ENCODE assay signal across 12 cellular contexts in the genomic region with DNA sequence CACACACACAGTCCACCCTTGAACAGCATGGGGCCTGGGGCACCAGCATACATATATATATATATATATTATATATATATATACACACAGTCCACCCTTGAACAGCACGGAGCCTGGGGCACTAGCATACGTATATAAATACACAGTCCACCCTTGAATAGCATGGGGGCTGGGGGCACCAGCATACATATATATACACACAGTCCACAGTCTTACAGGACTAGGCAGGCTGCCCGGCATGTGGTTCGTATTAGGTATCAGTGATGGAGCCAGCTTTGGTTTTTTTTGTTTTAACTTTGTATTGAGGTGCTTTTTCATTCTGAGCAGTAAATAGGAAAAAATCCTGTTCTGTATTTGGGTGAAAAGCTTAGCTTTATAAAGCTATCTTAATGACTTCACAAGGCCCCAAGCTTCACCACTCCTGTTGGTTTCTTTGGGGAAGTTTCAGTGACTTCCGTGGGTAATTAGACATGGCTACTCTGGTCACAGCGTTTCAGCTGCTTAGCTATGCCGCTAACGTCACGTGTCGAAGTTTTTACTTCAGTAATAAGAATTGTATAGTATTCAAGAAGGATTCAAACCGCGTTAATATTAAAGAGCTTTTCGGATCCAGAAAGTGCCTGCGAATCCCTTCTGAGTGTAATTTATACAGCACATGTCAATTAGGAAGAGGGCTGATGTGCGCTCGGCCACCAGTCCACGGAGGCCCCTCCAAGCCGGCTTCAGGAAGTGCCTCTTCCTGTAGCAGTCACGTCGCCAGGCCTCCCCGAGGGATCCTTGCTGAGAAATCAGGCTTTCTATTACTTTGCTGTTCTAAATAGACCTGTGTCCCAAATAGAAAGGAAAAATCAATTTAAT.
DNase-seq lines count a peak whose midpoint lies in the region; ATAC-seq, FAIRE-seq and TF ChIP-seq lines count a peak whose summit lies in the region.
"Had no signal": no experiment of that assay in that cellular context is flagged by ENCODE, and none has a peak within 500 bp of the region (broad histone marks: within the 10 kb centered on the region; RNA-seq: fewer than 3 reads in every experiment).

No MANE protein-coding gene starts in this region.

- H3K4me3 Mint-ChIP-seq in naive B cell: peak overlapping the region; percentile 12 to 88 (median 62)
- H3K4me3 Mint-ChIP-seq: HFFc6 had no signal

- in situ Hi-C loops in HepG2 (cut with HindIII; ENCODE audit: extremely low pct_ligation_motif_present, low pct_unique_long_range_greater_than_20kb): no loop called here

- H3K36me3 Mint-ChIP-seq in naive B cell: peaks cover 0 to 15% of the 10 kb centered on the region in 2 donors

- no peaks in the 10 kb centered on the region for H3K9me3 ChIP-seq in liver (ENCODE audit: control insufficient read depth in 4 of 4, low read length in 3 of 4)
- H3K9me3 ChIP-seq in HepG2 (ENCODE audit: low read length): no peaks in the 10 kb centered on the region
- H3K9me3 ChIP-seq in vagina: no peaks in the 10 kb centered on the region
- no peaks in the 10 kb centered on the region for H3K9me3 ChIP-seq in smooth muscle cell (replicated peaks; ENCODE audit: low read depth)

- no peak overlapping the region for H2AFZ ChIP-seq in HepG2 (ENCODE audit: low read length)
- H2AFZ ChIP-seq in smooth muscle cell (ENCODE audit: low read depth): no peak overlapping the region

- TF ChIP-seq EP300 in HepG2 (IDR thresholded peaks at IDR 0.05; ENCODE audit: low read depth in 2 of 2, low read length in 2 of 2) (no peak), HepG2 (CRISPR knock-in tag; IDR thresholded peaks at IDR 0.05; ENCODE audit: borderline replicate concordance) (no peak)

- BruUV-seq in HepG2 (replicated peaks; lab: Mats Ljungman, UMichigan): no TSS peak

- H3K4me3 ChIP-seq in liver (ENCODE audit: low read depth in 1 of 3, low read length in 3 of 3): no peak overlapping the region
- H3K4me3 ChIP-seq in HepG2 (replicated peaks in 1 of 3; ENCODE audit: insufficient read depth in 1 of 3, low read depth in 2 of 3, low read length in 3 of 3): no peak overlapping the region
- H3K4me3 ChIP-seq in fibroblast of mammary gland (ENCODE audit: control insufficient read depth, low read depth, low read length): peak overlapping the region; percentile 12
- peak overlapping the region in 1 of 2 donors; percentile 0 for H3K4me3 ChIP-seq in vagina
- no peak overlapping the region for H3K4me3 ChIP-seq in smooth muscle cell

- no peaks in the 10 kb centered on the region for H3K36me3 ChIP-seq in liver (ENCODE audit: control insufficient read depth in 4 of 4, insufficient read depth in 3 of 4, low read depth in 1 of 4, low read length in 3 of 4)
- peaks cover 7 to 11% of the 10 kb centered on the region in 2 experiments; a peak in 3 of 5 replicates for H3K36me3 ChIP-seq in HepG2 (replicated peaks in 1 of 2; ENCODE audit: control insufficient read depth in 1 of 2, insufficient read depth in 2 of 2, low read length in 2 of 2)
- no peaks in the 10 kb centered on the region for H3K36me3 ChIP-seq in vagina
- peaks cover 4% of the 10 kb centered on the region for H3K36me3 ChIP-seq in smooth muscle cell (ENCODE audit: low read depth)

- H3K27me3 ChIP-seq in liver (ENCODE audit: control insufficient read depth in 4 of 4, insufficient read depth in 4 of 4, low read length in 3 of 4) (no peaks in the 10 kb centered on the region), HepG2 (ENCODE audit: control insufficient read depth in 1 of 2, insufficient read depth in 2 of 2, low read length in 2 of 2) (no peaks in the 10 kb centered on the region), vagina (no peaks in the 10 kb centered on the region), smooth muscle cell (ENCODE audit: low read depth) (no peaks in the 10 kb centered on the region)

- CTCF ChIA-PET in HepG2 (lab: Yijun Ruan, JAX; ENCODE audit: low intra/inter-chr PET ratio, low total read pairs): no interaction called here

- H4K20me1 ChIP-seq in HepG2 (ENCODE audit: insufficient read depth, low read length): no peaks in the 10 kb centered on the region
- peaks cover 17% of the 10 kb centered on the region for H4K20me1 ChIP-seq in smooth muscle cell (ENCODE audit: low read depth)

- no peak overlapping the region for H3K4me2 ChIP-seq in HepG2 (ENCODE audit: low read depth, low read length)
- no peak overlapping the region for H3K4me2 ChIP-seq in smooth muscle cell

- H3K27me3 Mint-ChIP-seq in naive B cell: no peaks in the 10 kb centered on the region

- TF ChIP-seq RAD21 in liver (IDR thresholded peaks at IDR 0.05): no peak
- TF ChIP-seq RAD21 in HepG2 (CRISPR knock-in tag; IDR thresholded peaks at IDR 0.05): no peak

- H3K4me1 Mint-ChIP-seq in naive B cell: peaks cover 29 to 49% (median 41%) of the 10 kb centered on the region in 3 donors

- peak overlapping the region; percentile 56 to 98 (median 94) for H3K27ac Mint-ChIP-seq in naive B cell
- H3K27ac Mint-ChIP-seq: activated T-helper 2 cell treated with anti-CD3 and anti-CD28 coated beads, Interferon-gamma antibody, Interleukin-2, Interleukin-4, amounts not matched to agents 10 μg/mL and 5 μg/mL and 100 μg/mL, durations not matched to agents 14 hours and 24 hours and 36 hours; HFFc6 had no signal

- TF ChIP-seq CTCF in liver (IDR thresholded peaks at IDR 0.05; ENCODE audit: low read depth, low read length, missing input control): no peak
- no peak for TF ChIP-seq CTCF in HepG2 (CRISPR knock-in tag; IDR thresholded peaks at IDR 0.05)
- no peak for TF ChIP-seq CTCF in fibroblast of mammary gland (conservative IDR thresholded peaks at IDR 0.05; ENCODE audit: control insufficient read depth, insufficient read depth, low read depth, low read length)
- TF ChIP-seq CTCF in vagina (IDR thresholded peaks at IDR 0.05): no peak
- TF ChIP-seq CTCF in smooth muscle cell (IDR thresholded peaks at IDR 0.05; ENCODE audit: borderline replicate concordance, insufficient read depth, poor library complexity, severe bottlenecking): no peak

- FAIRE-seq in HepG2 (lab: Jason Lieb, UNC): no peak

- DNase-seq in HepG2 (ENCODE audit: low spot score) (no peak), fibroblast of mammary gland (ENCODE audit: low read depth) (peak; percentile 60), naive B cell (no peak), vagina (ENCODE audit: extremely low spot score in 2 of 2) (peak; percentile 52 to 77), amygdala (lab: John Stamatoyannopoulos, UW) (no peak), smooth muscle cell (lab: John Stamatoyannopoulos, UW; ENCODE audit: unreplicated experiment) (no peak)
- DNase-seq: HFFc6, NCI-H1105, retina had no signal

- H3K9ac ChIP-seq in liver (ENCODE audit: low read depth in 1 of 2, low read length in 2 of 2) (peak overlapping the region in 1 of 2 donors; percentile 29), HepG2 (ENCODE audit: insufficient read depth, low read depth, low read length) (no peak overlapping the region), smooth muscle cell (ENCODE audit: low read depth) (no peak overlapping the region)

- no peak for ATAC-seq in HepG2
- ATAC-seq in naive B cell (ENCODE audit: low read depth in 2 of 2): peak; percentile 74 to 75
- no peak for ATAC-seq in HG03280 (IDR thresholded peaks at IDR 0.05; ENCODE audit: unreplicated experiment)

- no peaks in the 10 kb centered on the region for H3F3A ChIP-seq in smooth muscle cell (ENCODE audit: low read depth)

- 77% methylated on average over 21 of the region's 21 CpGs for WGBS in liver
- 94% methylated on average over 21 of the region's 21 CpGs for WGBS in HepG2 (ENCODE audit: low lambda C conversion rate)
- WGBS in smooth muscle cell (ENCODE audit: low lambda C conversion rate): 89% methylated on average over 21 of the region's 21 CpGs

- H3K9me3 Mint-ChIP-seq in naive B cell: no peaks in the 10 kb centered on the region
- H3K9me3 Mint-ChIP-seq: activated T-helper 2 cell treated with anti-CD3 and anti-CD28 coated beads, Interferon-gamma antibody, Interleukin-2, Interleukin-4, amounts not matched to agents 10 μg/mL and 5 μg/mL and 100 μg/mL, durations not matched to agents 14 hours and 24 hours and 36 hours; HFFc6 had no signal

- TF ChIP-seq POLR2A in HepG2 (IDR thresholded peaks at IDR 0.05; ENCODE audit: insufficient read depth in 1 of 2, low read depth in 2 of 2, low read length in 2 of 2) (no peak), vagina (IDR thresholded peaks at IDR 0.05) (no peak)

- POLR2A ChIA-PET in HepG2 (lab: Yijun Ruan, JAX): no interaction called here

- H3K4me1 ChIP-seq in liver (ENCODE audit: control insufficient read depth in 4 of 4, insufficient read depth in 4 of 4, low read length in 3 of 4) (peaks cover 6 to 8% (median 8%) of the 10 kb centered on the region in 4 donors), HepG2 (ENCODE audit: insufficient read depth, low read length) (peaks cover 12% of the 10 kb centered on the region), vagina (no peaks in the 10 kb centered on the region), smooth muscle cell (ENCODE audit: low read depth) (no peaks in the 10 kb centered on the region)

- H3K27ac ChIP-seq in liver (ENCODE audit: low read depth in 1 of 2, low read length in 2 of 2) (peak overlapping the region; percentile 52 to 66), HepG2 (ENCODE audit: extremely low read length, insufficient read depth, low read length) (no peak overlapping the region), vagina (peak overlapping the region; percentile 21), smooth muscle cell (ENCODE audit: low read depth) (no peak overlapping the region)

- intact Hi-C loops in HepG2 (cut with micrococcal nuclease; ENCODE audit: unreplicated experiment) (no loop called here), vagina (cut with DNase I) (no loop called here)

- H3K79me2 ChIP-seq in HepG2 (ENCODE audit: insufficient read depth, low read length) (peaks cover 2% of the 10 kb centered on the region), smooth muscle cell (ENCODE audit: low read depth) (no peaks in the 10 kb centered on the region)

TF ChIP-seq in liver, 16 proteins besides CTCF, POLR2A, EP300 and RAD21 (continues in another document):
- TF ChIP-seq FOXA1 (IDR thresholded peaks at IDR 0.05) (no peak), YY1 (IDR thresholded peaks at IDR 0.05) (no peak), JUND (IDR thresholded peaks at IDR 0.05) (no peak), RXRA (IDR thresholded peaks at IDR 0.05) (no peak), SP1 (IDR thresholded peaks at IDR 0.05) (no peak)
- TF ChIP-seq, protein P1, sequence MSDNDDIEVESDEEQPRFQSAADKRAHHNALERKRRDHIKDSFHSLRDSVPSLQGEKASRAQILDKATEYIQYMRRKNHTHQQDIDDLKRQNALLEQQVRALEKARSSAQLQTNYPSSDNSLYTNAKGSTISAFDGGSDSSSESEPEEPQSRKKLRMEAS (IDR thresholded peaks at IDR 0.05): no peak

TF ChIP-seq in HepG2, 621 proteins besides CTCF, POLR2A, EP300 and RAD21:
- TF ChIP-seq RFX5 (IDR thresholded peaks at IDR 0.05; ENCODE audit: low read depth, low read length) (no peak), KAT2B (IDR thresholded peaks at IDR 0.05; ENCODE audit: borderline replicate concordance, low read depth, low read length) (no peak), MBD4 (IDR thresholded peaks at IDR 0.05; ENCODE audit: borderline replicate concordance, low read length) (no peak)

Comparison
In these comparisons a context has a peak if more than half of its experiments do, and no peak if none do; other contexts are left out.
1. H3K27ac ChIP-seq: peak in liver (2 of 2) and vagina (single experiment); none in HepG2 (single experiment) and smooth muscle cell (single experiment).
2. ATAC-seq: peak in naive B cell (2 of 2); none in HepG2 (single experiment) and HG03280 (single experiment).
3. DNase-seq: peak in fibroblast of mammary gland (single experiment) and vagina (2 of 2); none in HepG2 (single experiment), naive B cell (single experiment), amygdala (0 of 56) and smooth muscle cell (single experiment).